8 cellular contexts compared by ENCODE assay signal in the genomic region with DNA sequence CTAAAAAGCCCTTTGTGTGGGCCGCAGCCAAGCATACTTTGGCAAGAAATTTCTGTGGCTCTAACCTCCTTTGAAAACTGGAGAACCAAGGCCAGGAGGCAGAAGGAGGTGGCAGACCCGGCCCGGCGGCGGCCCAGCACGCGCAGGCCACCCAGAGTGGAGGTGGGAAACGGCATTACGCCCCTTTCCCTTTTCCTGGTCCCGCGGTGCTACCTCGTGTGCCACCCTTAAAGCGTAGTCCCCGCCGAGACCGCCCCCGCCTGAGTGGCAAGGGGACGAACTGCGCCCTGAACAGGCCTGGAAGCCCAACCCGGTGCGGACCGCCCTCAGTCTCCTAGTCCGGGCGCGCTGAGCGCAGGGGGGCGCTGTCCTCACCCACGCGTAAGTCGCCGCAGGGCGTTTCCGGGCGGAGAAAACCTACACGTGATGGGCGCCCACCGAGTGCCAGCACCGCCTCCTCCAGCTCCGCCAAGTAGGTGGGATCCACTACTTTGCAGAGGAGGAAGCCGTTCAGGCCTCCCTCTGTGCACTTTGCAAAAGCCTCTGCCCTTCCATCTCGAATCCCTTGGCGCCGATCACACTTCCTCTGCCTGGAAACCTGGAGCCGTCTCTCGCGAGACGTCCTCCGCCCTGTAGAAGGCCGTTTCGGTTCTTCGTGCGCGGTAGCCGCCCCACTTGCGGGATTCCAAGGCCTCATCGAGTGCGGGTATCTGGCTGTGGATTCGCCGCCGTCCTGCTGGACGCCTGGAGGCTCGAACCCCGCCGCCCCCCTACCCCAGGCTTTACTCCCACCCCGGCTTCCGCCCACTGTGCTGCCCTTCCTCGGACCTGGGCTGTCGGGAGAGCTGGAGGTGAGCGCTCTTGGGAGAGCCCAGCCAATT. TPM values are rescaled to one million over a fixed set of nuclear protein-coding genes. Genes with fewer than 3 reads are reported as not detected.
A peak's percentile ranks its signal among the peaks of the same experiment; 100 is the strongest.
DNase-seq lines count a peak whose midpoint lies in the region; ATAC-seq and TF ChIP-seq lines count a peak whose summit lies in the region.

Gene ACCS (plus strand): TSS at position 420 of the 881 bp plus-strand sequence. CDS start 1,358 bp downstream, outside the sequence.

- whole genome bisulfite sequencing in HUES64 = 2% methylated on average over 69 of the region's 69 CpGs

- ATAC-seq in GM21526 (IDR thresholded peaks at IDR 0.05; ENCODE audit: low FRiP score, unreplicated experiment) (peak; percentile 97), natural killer cell (peak; percentile 95 to 98 (median 97))

- no peaks in the 10 kb centered on the region for H3K36me3 ChIP-seq in HUES64 (ENCODE audit: insufficient read depth, low read length)

- H3K4me1 Mint-ChIP-seq in natural killer cell = peaks cover 20 to 33% of the 10 kb centered on the region in 2 donors

- peak within 1 kb of the TSS; percentile 88 for H3K27ac ChIP-seq in HUES64 (ENCODE audit: low read depth, low read length)

- DNase-seq in DMS153 (lab: John Stamatoyannopoulos, UW) = peak; percentile 89
- DNase-seq in RKO (ENCODE audit: low spot score) = peak; percentile 94
- peak; percentile 72 for DNase-seq in activated T-helper 9 cell treated with anti-CD3 and anti-CD28 coated beads, Interleukin-2, amount 50 U/mL, for 16 hours (ENCODE audit: low read depth)
- DNase-seq in fibroblast of peridontal ligament (ENCODE audit: extremely low read depth) = peak; percentile 94
- DNase-seq in natural killer cell = peak; percentile 87
- peak; percentile 71 to 90 (median 88) for DNase-seq in stimulated activated naive CD4-positive, alpha-beta T cell (lab: John Stamatoyannopoulos, UW)

- intact Hi-C loops in natural killer cell (cut with micrococcal nuclease) = loop anchor here (2.0 kb wide), 1 partner anchor 31 kb away; no protein-coding TSS in a partner anchor

- no peaks in the 10 kb centered on the region for H3K9me3 ChIP-seq in HUES64 (ENCODE audit: insufficient read depth, low read depth, low read length)

- peak within 1 kb of the TSS; percentile 62 for H3K4me3 ChIP-seq in HUES64 (ENCODE audit: low read length)

- H3K27me3 Mint-ChIP-seq in natural killer cell (ENCODE audit: low read depth in 2 of 2) = peaks cover 0 to 3% of the 10 kb centered on the region in 2 donors

- H3K4me3 Mint-ChIP-seq in natural killer cell = peak within 1 kb of the TSS; percentile 93

- peak; percentile 95 for TF ChIP-seq CTCF in natural killer cell (IDR thresholded peaks at IDR 0.05)

- peaks cover 12% of the 10 kb centered on the region for H3K27me3 ChIP-seq in HUES64 (ENCODE audit: insufficient read depth, low read length)

- no peaks in the 10 kb centered on the region for H3K9me3 Mint-ChIP-seq in natural killer cell

- H3K36me3 Mint-ChIP-seq in natural killer cell = peaks cover 5% of the 10 kb centered on the region

- H3K9ac ChIP-seq in HUES64 (ENCODE audit: low read depth, low read length) = peak within 1 kb of the TSS; percentile 76

- H3K4me1 ChIP-seq in HUES64 (ENCODE audit: insufficient read depth, low read length) = peaks cover 22% of the 10 kb centered on the region; the same call in 1 of the 2 replicates

- H3K27ac Mint-ChIP-seq in natural killer cell = peak within 1 kb of the TSS; percentile 79 to 95

RNA-seq across cellular contexts. Expression of gene ACCS, which starts in this region (rescaled TPM):
- 4.7 TPM for polyA plus RNA-seq in HUES64 (2013, experiment 1 of 2)
- polyA plus RNA-seq in HUES64 (2013, experiment 2 of 2) = 3.6 TPM
- 10 to 100 TPM; 16.3 to 32.1 (median 31.9) TPM for total RNA-seq in natural killer cell

Comparison
In these comparisons a context has a peak if more than half of its experiments do, and no peak if none do; other contexts are left out.
1. Peak in every context shown above with its lines: DNase-seq, ATAC-seq, H3K4me3 ChIP-seq and H3K27ac ChIP-seq.